Comparison of ENCODE assay signal across 8 cellular contexts in genomic region chr6:45421700-45422540, GRCh38. TPM values are rescaled to one million over a fixed set of nuclear protein-coding genes. Genes with fewer than 3 reads are reported as not detected.
A peak's percentile ranks its signal among the peaks of the same experiment; 100 is the strongest.
DNase-seq lines count a peak whose midpoint lies in the region; FAIRE-seq and TF ChIP-seq lines count a peak whose summit lies in the region.

No MANE protein-coding gene starts in this region.

- H3K9me2 ChIP-seq in neural cell (ENCODE audit: insufficient read depth, low read length), result no peaks in the 10 kb centered on the region

- no peak overlapping the region for H2BK5ac ChIP-seq in H9 (ENCODE audit: insufficient read length, low read length)

- H4K5ac ChIP-seq in H9 (ENCODE audit: insufficient read length, low read depth, low read length), result no peak overlapping the region

- H2AK5ac ChIP-seq in H9 (ENCODE audit: insufficient read length, low read length), result no peak overlapping the region

- no peak overlapping the region for H2BK12ac ChIP-seq in H9 (ENCODE audit: insufficient read length, low read depth, low read length)

- no peaks in the 10 kb centered on the region; a peak in 1 of 5 replicates for H3K9me3 Mint-ChIP-seq in H9

- DNase-seq in AG10803 (ENCODE audit: low read depth), result peak; percentile 76
- DNase-seq in H9, result peak; percentile 52
- DNase-seq in RCC 7860 (ENCODE audit: low spot score), result peak; percentile 61
- DNase-seq in activated gamma-delta T cell treated with anti-CD3 and anti-CD28 coated beads, Interleukin-2, amount 50 U/mL, for 16 hours (ENCODE audit: low read depth), result peak; percentile 39
- DNase-seq in frontal cortex (ENCODE audit: low spot score in 2 of 2), result peak; percentile 55 to 56
- no peak for DNase-seq in NCI-H1048 (lab: John Stamatoyannopoulos, UW)

- no peak overlapping the region for H2AFZ ChIP-seq in H9 (ENCODE audit: low read length)
- peak overlapping the region; percentile 46 for H2AFZ ChIP-seq in neural cell (ENCODE audit: low read depth, low read length)

- H3K4me3 Mint-ChIP-seq in H9, result peak overlapping the region; percentile 80 to 97

- no peaks in the 10 kb centered on the region for H3K4me1 ChIP-seq in H9 (ENCODE audit: insufficient read depth, low read length)
- H3K4me1 ChIP-seq in thymus (ENCODE audit: control insufficient read depth, insufficient read depth, low read length), result peaks cover 17% of the 10 kb centered on the region

- no CpG with 5 or more reads among the region's 83 CpGs for WGBS in H9 (ENCODE audit: extremely low coverage, insufficient read length, low lambda C conversion rate)
- under 1% methylated on average over 83 of the region's 83 CpGs for WGBS in thymus

- H3K4me2 ChIP-seq in H9 (ENCODE audit: insufficient read depth, insufficient read length, low read length), result peak overlapping the region; percentile 92
- H3K4me2 ChIP-seq in neural cell (ENCODE audit: low read length), result peak overlapping the region; percentile 71

- H3K23ac ChIP-seq in H9 (ENCODE audit: insufficient read length, low read depth, low read length), result no peak overlapping the region

- H3K27me3 Mint-ChIP-seq in H9 (ENCODE audit: low read depth), result peaks cover 88% of the 10 kb centered on the region

- H3K27ac Mint-ChIP-seq in H9, result no peak overlapping the region; a peak in 1 of 7 replicates

- no peak for TF ChIP-seq EP300 in neural cell (conservative IDR thresholded peaks at IDR 0.05; ENCODE audit: poor library complexity, severe bottlenecking)

- no peaks in the 10 kb centered on the region for H3K36me3 Mint-ChIP-seq in H9 (ENCODE audit: insufficient read depth in 1 of 3, low read depth in 3 of 3)

- no peak overlapping the region for H3K4ac ChIP-seq in H9 (ENCODE audit: low read depth, low read length)

- no peak overlapping the region for H3T11ph ChIP-seq in H9 (ENCODE audit: low read length)

- no peak overlapping the region for H3K27ac ChIP-seq in H9 (ENCODE audit: insufficient read length, low read depth, low read length)
- no peak overlapping the region for H3K27ac ChIP-seq in neural cell (ENCODE audit: low read length)
- peak overlapping the region; percentile 39 for H3K27ac ChIP-seq in thymus (ENCODE audit: low read depth)

- H4K8ac ChIP-seq in H9 (replicated peaks; ENCODE audit: insufficient read length, low read depth, low read length), result no peak overlapping the region

- no peak for FAIRE-seq in RCC 7860 (lab: Jason Lieb, UNC)
- no peak for FAIRE-seq in frontal cortex (lab: Jason Lieb, UNC)

- H4K20me1 ChIP-seq in H9 (ENCODE audit: control insufficient read depth, insufficient read depth, insufficient read length), result no peaks in the 10 kb centered on the region
- no peaks in the 10 kb centered on the region for H4K20me1 ChIP-seq in neural cell (ENCODE audit: insufficient read depth)

- H3K27me3 ChIP-seq in H9 (ENCODE audit: insufficient read depth, low read length) (peaks cover 31% of the 10 kb centered on the region; the same call in 1 of the 2 replicates), neural cell (ENCODE audit: insufficient read depth, low read depth, low read length) (peaks cover 86% of the 10 kb centered on the region), thymus (ENCODE audit: control insufficient read depth, insufficient read depth) (peaks cover 54% of the 10 kb centered on the region)

- TF ChIP-seq RAD21 in neural cell (conservative IDR thresholded peaks at IDR 0.05), result peak; percentile 63

- no peaks in the 10 kb centered on the region for H3K9me3 ChIP-seq in H9 (ENCODE audit: control insufficient read depth, low read depth, low read length)
- H3K9me3 ChIP-seq in neural cell (ENCODE audit: low read length), result no peaks in the 10 kb centered on the region
- H3K9me3 ChIP-seq in thymus (ENCODE audit: control insufficient read depth), result no peaks in the 10 kb centered on the region

- peaks cover 30 to 31% of the 10 kb centered on the region in 2 experiments for H3K4me1 Mint-ChIP-seq in H9

- H2BK20ac ChIP-seq in H9 (ENCODE audit: low read depth, low read length, poor library complexity, severe bottlenecking), result no peak overlapping the region

- no peaks in the 10 kb centered on the region for H3K79me1 ChIP-seq in H9 (ENCODE audit: insufficient read depth, low read depth, low read length, poor library complexity, severe bottlenecking)

- no peak overlapping the region for H4K91ac ChIP-seq in H9 (ENCODE audit: insufficient read length, low read depth, low read length)

- no peak overlapping the region for H3K56ac ChIP-seq in H9 (ENCODE audit: insufficient read length, low read depth, low read length)

- no peaks in the 10 kb centered on the region for H3F3A ChIP-seq in neural cell (ENCODE audit: insufficient read depth, low read length, poor library complexity, severe bottlenecking)

- peaks cover 32% of the 10 kb centered on the region for H3K23me2 ChIP-seq in H9 (ENCODE audit: insufficient read length, low read depth, low read length, poor library complexity, severe bottlenecking)

- H3K79me2 ChIP-seq in H9 (ENCODE audit: insufficient read depth, low read length), result no peaks in the 10 kb centered on the region
- no peaks in the 10 kb centered on the region for H3K79me2 ChIP-seq in neural cell (replicated peaks; ENCODE audit: insufficient read depth, low read length)

- H3K14ac ChIP-seq in H9 (ENCODE audit: insufficient read depth, low read length), result peak overlapping the region; percentile 64; the same call in 1 of the 2 replicates

- TF ChIP-seq CTCF in AG10803 (conservative IDR thresholded peaks at IDR 0.05; ENCODE audit: low read length), result peak; percentile 35
- no peak for TF ChIP-seq CTCF in H9 (conservative IDR thresholded peaks at IDR 0.05)
- peak; percentile 62 for TF ChIP-seq CTCF in neural cell (IDR thresholded peaks at IDR 0.05; ENCODE audit: poor library complexity, severe bottlenecking)

- peak overlapping the region; percentile 90 for H3K4me3 ChIP-seq in AG10803 (ENCODE audit: low read length)
- H3K4me3 ChIP-seq in neural cell (ENCODE audit: low read length), result peak overlapping the region; percentile 80
- peak overlapping the region; percentile 55 for H3K4me3 ChIP-seq in thymus (ENCODE audit: low read length)

- H2BK15ac ChIP-seq in H9 (ENCODE audit: low read depth, low read length), result no peak overlapping the region

- H3K18ac ChIP-seq in H9 (ENCODE audit: insufficient read length, low read depth, low read length), result no peak overlapping the region

- H3K9ac ChIP-seq in H9 (ENCODE audit: extremely low read depth, insufficient read length, low read length) (no peak overlapping the region), neural cell (ENCODE audit: low read length) (peak overlapping the region; percentile 56)

- H3K36me3 ChIP-seq in neural cell (ENCODE audit: insufficient read depth, low read length) (no peaks in the 10 kb centered on the region), thymus (ENCODE audit: control insufficient read depth, insufficient read depth) (no peaks in the 10 kb centered on the region)

- no peak overlapping the region for H2BK120ac ChIP-seq in H9 (ENCODE audit: low read depth, low read length, poor library complexity, severe bottlenecking)

TF ChIP-seq in neural cell, 6 proteins besides CTCF, POLR2A, EP300 and RAD21:
- peak; percentile 67 for TF ChIP-seq SMC3 (conservative IDR thresholded peaks at IDR 0.05; ENCODE audit: poor library complexity)
- TF ChIP-seq TAF1 (IDR thresholded peaks at IDR 0.05; ENCODE audit: low read depth), result no peak
- peak; percentile 33 for TF ChIP-seq EZH2 (IDR thresholded peaks at IDR 0.05; ENCODE audit: borderline replicate concordance, insufficient read depth, low read length, poor library complexity, severe bottlenecking)
- TF ChIP-seq MXI1 (conservative IDR thresholded peaks at IDR 0.05; ENCODE audit: poor library complexity, severe bottlenecking), result peak; percentile 37

RNA-seq across cellular contexts. Expression of gene SUPT3H, which starts 44.2 kb away (rescaled TPM):
- total RNA-seq in H9 (2021), result 22.5 and 22.7 TPM in 2 replicates
- total RNA-seq in frontal cortex, result 63.6 TPM
- 6.2 and 6.8 TPM in 2 replicates for polyA plus RNA-seq in neural cell
- 25.8 and 26.3 TPM in 2 replicates for polyA minus RNA-seq in neural cell
- polyA plus RNA-seq in thymus, result 11.9 TPM
